In genomic region chr22:47586946-47587345, GRCh38 we compare ENCODE assay signal across 19 cellular contexts.
DNase-seq lines count a peak whose midpoint lies in the region; ATAC-seq and TF ChIP-seq lines count a peak whose summit lies in the region.
"Had no signal": no experiment of that assay in that cellular context is flagged by ENCODE, and none has a peak within 500 bp of the region (broad histone marks: within the 10 kb centered on the region; RNA-seq: fewer than 3 reads in every experiment).

No MANE protein-coding gene starts in this region.

- ATAC-seq in Right ventricle myocardium superior (ENCODE audit: poor library complexity) (no peak), HG02852 (IDR thresholded peaks at IDR 0.05; ENCODE audit: unreplicated experiment) (no peak)
- ATAC-seq: HCT116, HepG2 had no signal

- H3K9me2 ChIP-seq in SK-N-SH, result no peaks in the 10 kb centered on the region

- no peak overlapping the region for H3K27ac Mint-ChIP-seq in osteocyte (ENCODE audit: unreplicated experiment)
- H3K27ac Mint-ChIP-seq: CD14-positive monocyte; CD4-positive, alpha-beta memory T cell; HFFc6 had no signal

- intact Hi-C loops in cardiac septum (cut with DNase I) (no loop called here), Right ventricle myocardium superior (cut with DNase I) (no loop called here), tibial artery (cut with DNase I; ENCODE audit: low total_unique reads) (no loop called here), colonic mucosa (cut with DNase I) (no loop called here)

- CTCF ChIA-PET in SK-N-SH (lab: Yijun Ruan, JAX), result no interaction called here

- TF ChIP-seq EP300 in SK-N-SH (IDR thresholded peaks at IDR 0.05; ENCODE audit: borderline replicate concordance in 1 of 2, low read depth in 1 of 2, low read length in 1 of 2), result no peak

- no peak overlapping the region for H3K4me3 Mint-ChIP-seq in osteocyte (ENCODE audit: unreplicated experiment)
- H3K4me3 Mint-ChIP-seq: CD14-positive monocyte; CD4-positive, alpha-beta memory T cell; HFFc6 had no signal

- no peak for TF ChIP-seq RAD21 in SK-N-SH (IDR thresholded peaks at IDR 0.05; ENCODE audit: low read length)

- POLR2A ChIA-PET in SK-N-SH (lab: Yijun Ruan, JAX), result no interaction called here

- no peak overlapping the region for H3K4me3 ChIP-seq in tibial artery
- no peak overlapping the region for H3K4me3 ChIP-seq in SK-N-SH (ENCODE audit: low read depth in 2 of 2, low read length in 1 of 2)
- H3K4me3 ChIP-seq in colonic mucosa, result no peak overlapping the region
- H3K4me3 ChIP-seq: BLaER1 had no signal

- H3K36me3 ChIP-seq in tibial artery (no peaks in the 10 kb centered on the region), SK-N-SH (replicated peaks in 1 of 2; ENCODE audit: control insufficient read depth in 1 of 2, insufficient read depth in 2 of 2, low read length in 1 of 2) (no peaks in the 10 kb centered on the region), colonic mucosa (no peaks in the 10 kb centered on the region)
- H3K36me3 ChIP-seq: BLaER1 had no signal

- H2AFZ ChIP-seq in SK-N-SH (ENCODE audit: low read depth), result no peak overlapping the region

- H3K4me2 ChIP-seq in SK-N-SH, result no peak overlapping the region
- H3K4me2 ChIP-seq: BLaER1 had no signal

- no peaks in the 10 kb centered on the region for H4K20me1 ChIP-seq in SK-N-SH (ENCODE audit: insufficient read depth)
- H4K20me1 ChIP-seq: BLaER1 had no signal

- H3K36me3 Mint-ChIP-seq in osteocyte (ENCODE audit: unreplicated experiment), result no peaks in the 10 kb centered on the region
- H3K36me3 Mint-ChIP-seq: CD14-positive monocyte; CD4-positive, alpha-beta memory T cell had no signal

- H3K9me3 ChIP-seq in tibial artery (no peaks in the 10 kb centered on the region), SK-N-SH (peaks cover 9% of the 10 kb centered on the region), colonic mucosa (no peaks in the 10 kb centered on the region)

- no peaks in the 10 kb centered on the region for H3F3A ChIP-seq in SK-N-SH (replicated peaks; ENCODE audit: insufficient read depth)

- TF ChIP-seq CTCF in osteocyte (IDR thresholded peaks at IDR 0.05) (no peak), tibial artery (IDR thresholded peaks at IDR 0.05) (no peak), SK-N-SH (IDR thresholded peaks at IDR 0.05) (no peak), colonic mucosa (IDR thresholded peaks at IDR 0.05) (no peak)

- DNase-seq in cardiac septum (ENCODE audit: low spot score) (peak; percentile 51), Right ventricle myocardium superior (no peak), osteocyte (ENCODE audit: extremely low spot score, unreplicated experiment) (peak; percentile 70), tibial artery (peak; percentile 9 to 35), SK-N-SH (no peak), colonic mucosa (no peak)
- DNase-seq: 8988T; CD4-positive, alpha-beta memory T cell; DMS153; DMS79; GDM1; GOT3; H7; HFFc6 had no signal

- no peaks in the 10 kb centered on the region for H3K4me1 Mint-ChIP-seq in osteocyte (ENCODE audit: unreplicated experiment)
- H3K4me1 Mint-ChIP-seq: CD14-positive monocyte; CD4-positive, alpha-beta memory T cell had no signal

- no peaks in the 10 kb centered on the region for H3K79me2 ChIP-seq in SK-N-SH (ENCODE audit: insufficient read depth)

- H3K27me3 ChIP-seq in tibial artery (peaks cover 0 to 4% of the 10 kb centered on the region in 2 donors), SK-N-SH (ENCODE audit: insufficient read depth) (no peaks in the 10 kb centered on the region), colonic mucosa (no peaks in the 10 kb centered on the region)
- H3K27me3 ChIP-seq: BLaER1 had no signal

- H3K4me1 ChIP-seq in tibial artery, result no peaks in the 10 kb centered on the region
- H3K4me1 ChIP-seq in SK-N-SH (ENCODE audit: control insufficient read depth in 1 of 2, insufficient read depth in 2 of 2, low read depth in 1 of 2, low read length in 1 of 2), result no peaks in the 10 kb centered on the region
- no peaks in the 10 kb centered on the region for H3K4me1 ChIP-seq in colonic mucosa
- H3K4me1 ChIP-seq: BLaER1 had no signal

- H3K27ac ChIP-seq in tibial artery (no peak overlapping the region), SK-N-SH (ENCODE audit: low read depth in 2 of 2, low read length in 1 of 2) (no peak overlapping the region), colonic mucosa (no peak overlapping the region)
- H3K27ac ChIP-seq: BLaER1 had no signal

- 5% methylated on average over 5 of the region's 6 CpGs for WGBS in SK-N-SH (ENCODE audit: low lambda C conversion rate)

- peaks cover 28% of the 10 kb centered on the region for H3K9me3 Mint-ChIP-seq in osteocyte (ENCODE audit: unreplicated experiment)

- H3K9ac ChIP-seq in SK-N-SH (no peak overlapping the region), colonic mucosa (ENCODE audit: low read depth in 2 of 2, low read length in 2 of 2) (no peak overlapping the region)
- H3K9ac ChIP-seq: BLaER1 had no signal

- H3K27me3 Mint-ChIP-seq in osteocyte (ENCODE audit: unreplicated experiment), result no peaks in the 10 kb centered on the region
- H3K27me3 Mint-ChIP-seq: CD4-positive, alpha-beta memory T cell had no signal

TF ChIP-seq in SK-N-SH, 30 proteins besides CTCF, POLR2A, EP300 and RAD21:
- TF ChIP-seq GATA2 (CRISPR knock-in tag; IDR thresholded peaks at IDR 0.05) (no peak), FOSL2 (IDR thresholded peaks at IDR 0.05; ENCODE audit: borderline replicate concordance, low read depth) (no peak), SMC3 (IDR thresholded peaks at IDR 0.05; ENCODE audit: low read depth, low read length) (no peak), GABPA (IDR thresholded peaks at IDR 0.05; ENCODE audit: low read depth) (no peak), JUND (IDR thresholded peaks at IDR 0.05) (no peak), MEF2A (IDR thresholded peaks at IDR 0.05; ENCODE audit: borderline replicate concordance, low read depth) (no peak), CHD2 (IDR thresholded peaks at IDR 0.05; ENCODE audit: low read length, partially characterized antibody) (no peak), FOXJ3 (CRISPR knock-in tag; IDR thresholded peaks at IDR 0.05) (no peak), MAX (IDR thresholded peaks at IDR 0.05; ENCODE audit: low read depth) (no peak), RFX5 (IDR thresholded peaks at IDR 0.05; ENCODE audit: low read length) (no peak), IRF3 (IDR thresholded peaks at IDR 0.05; ENCODE audit: low read depth, low read length) (no peak), FOXM1 (IDR thresholded peaks at IDR 0.05; ENCODE audit: low read depth) (no peak), NFIC (IDR thresholded peaks at IDR 0.05; ENCODE audit: borderline replicate concordance) (no peak), REST (IDR thresholded peaks at IDR 0.05; ENCODE audit: low read depth, low read length) (no peak), ELF1 (IDR thresholded peaks at IDR 0.05) (no peak)

Comparison
In these comparisons a context has a peak if more than half of its experiments do, and no peak if none do; other contexts are left out.
1. DNase-seq: peak in cardiac septum (single experiment), osteocyte (single experiment) and tibial artery (2 of 2); none in Right ventricle myocardium superior (single experiment), SK-N-SH (single experiment) and colonic mucosa (single experiment).